16 cellular contexts compared by ENCODE assay signal in the genomic region with DNA sequence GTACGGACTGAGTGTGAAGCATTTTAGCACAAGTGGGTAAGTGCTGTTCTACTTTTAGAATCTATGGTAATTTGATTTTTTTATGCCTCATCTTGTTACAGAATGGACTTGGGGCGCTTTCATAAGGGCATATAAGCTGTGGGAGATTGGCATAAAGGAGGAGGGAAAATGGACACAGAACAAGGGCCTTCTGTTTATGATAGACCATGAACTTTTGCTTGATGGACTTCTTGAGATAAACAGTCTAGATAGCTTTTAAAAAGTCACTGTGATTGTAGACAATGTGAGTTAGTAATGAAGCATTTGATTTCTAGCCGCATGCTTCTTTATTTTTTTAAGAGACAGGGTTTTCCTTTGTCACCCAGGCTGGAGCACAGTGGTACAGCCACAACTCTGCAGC. TPM values are rescaled to one million over a fixed set of nuclear protein-coding genes. Genes with fewer than 3 reads are reported as not detected.
A peak's percentile ranks its signal among the peaks of the same experiment; 100 is the strongest.
DNase-seq lines count a peak whose midpoint lies in the region; ATAC-seq and TF ChIP-seq lines count a peak whose summit lies in the region.
"Had no signal": no experiment of that assay in that cellular context is flagged by ENCODE, and none has a peak within 500 bp of the region (broad histone marks: within the 10 kb centered on the region; RNA-seq: fewer than 3 reads in every experiment).

No MANE protein-coding gene starts in this region.

- ATAC-seq in central memory CD8-positive, alpha-beta T cell (replicated peaks; ENCODE audit: extremely low read depth, poor library complexity, severe bottlenecking) = no peak
- ATAC-seq in activated CD4-positive, CD25-positive, alpha-beta regulatory T cell treated with anti-CD3 and anti-CD28 coated beads, Interleukin-2, amount 50 U/mL, for 24 hours = no peak
- ATAC-seq: pancreas; stimulated activated memory B cell treated with anti-CD40 and anti-IgM and Interleukin-4, amounts not matched to agents 10 μg/mL and 1 μg/mL and 100 μg/mL, for 72 hours had no signal

- no peak for TF ChIP-seq CTCF in neural crest cell (conservative IDR thresholded peaks at IDR 0.05)

- H3K4me3 Mint-ChIP-seq in activated CD4-positive, alpha-beta T cell treated with anti-CD3 and anti-CD28 coated beads, Interleukin-2, amount 10 ng/mL, durations not matched to agents 7 days and 5 days = peak overlapping the region; percentile 15
- peak overlapping the region; percentile 38 for H3K4me3 Mint-ChIP-seq in central memory CD8-positive, alpha-beta T cell
- peak overlapping the region; percentile 80 for H3K4me3 Mint-ChIP-seq in neural crest cell
- H3K4me3 Mint-ChIP-seq: stimulated activated memory B cell treated with anti-CD40 and anti-IgM and Interleukin-4, amounts not matched to agents 10 μg/mL and 1 μg/mL and 100 μg/mL, for 72 hours had no signal

- H3K27me3 Mint-ChIP-seq in activated CD4-positive, alpha-beta T cell treated with anti-CD3 and anti-CD28 coated beads, Interleukin-2, amount 10 ng/mL, durations not matched to agents 7 days and 5 days = no peaks in the 10 kb centered on the region
- H3K27me3 Mint-ChIP-seq in central memory CD8-positive, alpha-beta T cell = no peaks in the 10 kb centered on the region
- H3K27me3 Mint-ChIP-seq in neural crest cell (ENCODE audit: low read depth) = no peaks in the 10 kb centered on the region
- H3K27me3 Mint-ChIP-seq: stimulated activated memory B cell treated with anti-CD40 and anti-IgM and Interleukin-4, amounts not matched to agents 10 μg/mL and 1 μg/mL and 100 μg/mL, for 72 hours had no signal

- no peak overlapping the region for H3K27ac Mint-ChIP-seq in activated CD4-positive, alpha-beta T cell treated with anti-CD3 and anti-CD28 coated beads, Interleukin-2, amount 10 ng/mL, durations not matched to agents 7 days and 5 days
- H3K27ac Mint-ChIP-seq in central memory CD8-positive, alpha-beta T cell (ENCODE audit: low read depth) = no peak overlapping the region
- H3K27ac Mint-ChIP-seq in neural crest cell (ENCODE audit: unreplicated experiment) = no peak overlapping the region
- H3K27ac Mint-ChIP-seq: stimulated activated memory B cell treated with anti-CD40 and anti-IgM and Interleukin-4, amounts not matched to agents 10 μg/mL and 1 μg/mL and 100 μg/mL, for 72 hours had no signal

- POLR2A ChIA-PET in activated CD4-positive, alpha-beta T cell treated with anti-CD3 and anti-CD28 coated beads, Interleukin-2, amount 10 ng/mL, durations not matched to agents 7 days and 5 days (lab: Charles Lee) = no interaction called here

- peaks cover 28% of the 10 kb centered on the region for H3K4me1 Mint-ChIP-seq in activated CD4-positive, alpha-beta T cell treated with anti-CD3 and anti-CD28 coated beads, Interleukin-2, amount 10 ng/mL, durations not matched to agents 7 days and 5 days
- peaks cover 11% of the 10 kb centered on the region for H3K4me1 Mint-ChIP-seq in central memory CD8-positive, alpha-beta T cell
- H3K4me1 Mint-ChIP-seq in neural crest cell = peaks cover 25% of the 10 kb centered on the region

- CTCF ChIA-PET in activated CD4-positive, alpha-beta T cell treated with anti-CD3 and anti-CD28 coated beads, Interleukin-2, amount 10 ng/mL, durations not matched to agents 7 days and 5 days (lab: Charles Lee) = interaction anchor here (1.3 to 1.8 kb wide), 4 partner anchors 12 to 58 kb away, joined by 4 to 6 read pairs (median 5); no protein-coding TSS in a partner anchor

- no peaks in the 10 kb centered on the region for H3K9me3 Mint-ChIP-seq in activated CD4-positive, alpha-beta T cell treated with anti-CD3 and anti-CD28 coated beads, Interleukin-2, amount 10 ng/mL, durations not matched to agents 7 days and 5 days
- H3K9me3 Mint-ChIP-seq in central memory CD8-positive, alpha-beta T cell = no peaks in the 10 kb centered on the region
- no peaks in the 10 kb centered on the region for H3K9me3 Mint-ChIP-seq in neural crest cell
- H3K9me3 Mint-ChIP-seq: stimulated activated memory B cell treated with anti-CD40 and anti-IgM and Interleukin-4, amounts not matched to agents 10 μg/mL and 1 μg/mL and 100 μg/mL, for 72 hours had no signal

- H3K36me3 Mint-ChIP-seq in activated CD4-positive, alpha-beta T cell treated with anti-CD3 and anti-CD28 coated beads, Interleukin-2, amount 10 ng/mL, durations not matched to agents 7 days and 5 days (ENCODE audit: low read depth) = no peaks in the 10 kb centered on the region
- H3K36me3 Mint-ChIP-seq in central memory CD8-positive, alpha-beta T cell (ENCODE audit: insufficient read depth) = peaks cover 5% of the 10 kb centered on the region
- no peaks in the 10 kb centered on the region for H3K36me3 Mint-ChIP-seq in neural crest cell (ENCODE audit: low read depth)

- DNase-seq in activated CD4-positive, alpha-beta T cell treated with anti-CD3 and anti-CD28 coated beads, Interleukin-2, amount 10 ng/mL, durations not matched to agents 7 days and 5 days = no peak
- DNase-seq in activated CD4-positive, alpha-beta T cell treated with anti-CD3 and anti-CD28 coated beads, Interleukin-2, amount 50 U/mL, for 1 hour = no peak
- DNase-seq in RPMI7951 (ENCODE audit: low read depth) = peak; percentile 25
- no peak for DNase-seq in central memory CD8-positive, alpha-beta T cell (ENCODE audit: low spot score in 2 of 2)
- no peak for DNase-seq in neural crest cell (ENCODE audit: low read depth, low spot score)
- no peak for DNase-seq in NCI-H748 (lab: John Stamatoyannopoulos, UW; ENCODE audit: unreplicated experiment)
- no peak for DNase-seq in NCI-H1048 (lab: John Stamatoyannopoulos, UW)
- DNase-seq: activated CD8-positive, alpha-beta memory T cell treated with anti-CD3 and anti-CD28 coated beads, Interleukin-2, amount 50 U/mL, for 48 hours; erythroblast; H7; MV-4-11; NCI-H69; pancreas; Peyer's patch had no signal

RNA-seq across cellular contexts. Expression of a gene that starts 2.0 kb away (rescaled TPM):
- 1 to 10 TPM; 6.6 to 9.1 TPM for total RNA-seq in activated CD4-positive, alpha-beta T cell treated with anti-CD3 and anti-CD28 coated beads, Interleukin-2, amount 10 ng/mL, durations not matched to agents 7 days and 5 days
- total RNA-seq in RPMI7951 (2014; rRNA removed; shearing (Covaris generic)) = 13.5 and 15.4 TPM in 2 replicates
- total RNA-seq in neural crest cell = 19.3 and 20.3 TPM in 2 replicates

RNA-seq across cellular contexts. Expression of a gene that starts 29.9 kb away (rescaled TPM):
- total RNA-seq in activated CD4-positive, alpha-beta T cell treated with anti-CD3 and anti-CD28 coated beads, Interleukin-2, amount 10 ng/mL, durations not matched to agents 7 days and 5 days = 10 to 100 TPM; 24.5 to 28.3 TPM
- 22.6 and 25.1 TPM in 2 replicates for total RNA-seq in RPMI7951 (2014; rRNA removed; shearing (Covaris generic))
- total RNA-seq in neural crest cell = 67.1 and 72.3 TPM in 2 replicates

RNA-seq across cellular contexts. Expression of a gene that starts 36.2 kb away (rescaled TPM):
- 10 to 100 TPM; 63.2 to 66.0 TPM for total RNA-seq in activated CD4-positive, alpha-beta T cell treated with anti-CD3 and anti-CD28 coated beads, Interleukin-2, amount 10 ng/mL, durations not matched to agents 7 days and 5 days
- 10.2 and 10.7 TPM in 2 replicates for total RNA-seq in RPMI7951 (2014; rRNA removed; shearing (Covaris generic))
- total RNA-seq in neural crest cell = 122 and 133 TPM in 2 replicates

RNA-seq across cellular contexts. Expression of a gene that starts 37.2 kb away (rescaled TPM):
- total RNA-seq in activated CD4-positive, alpha-beta T cell treated with anti-CD3 and anti-CD28 coated beads, Interleukin-2, amount 10 ng/mL, durations not matched to agents 7 days and 5 days = 10 to 100 TPM; 80.6 to 97.1 TPM
- total RNA-seq in RPMI7951 (2014; rRNA removed; shearing (Covaris generic)) = 63.6 and 83.4 TPM in 2 replicates
- total RNA-seq in neural crest cell = 142 and 160 TPM in 2 replicates

RNA-seq across cellular contexts. Expression of a gene that starts 49.6 kb away (rescaled TPM):
- total RNA-seq in activated CD4-positive, alpha-beta T cell treated with anti-CD3 and anti-CD28 coated beads, Interleukin-2, amount 10 ng/mL, durations not matched to agents 7 days and 5 days = 100 to 1,000 TPM; 292 to 321 TPM
- total RNA-seq in RPMI7951 (2014; rRNA removed; shearing (Covaris generic)) = 216 and 221 TPM in 2 replicates
- 420 and 426 TPM in 2 replicates for total RNA-seq in neural crest cell

Comparison
In these comparisons a context has a peak if more than half of its experiments do, and no peak if none do; other contexts are left out.
1. H3K4me3 Mint-ChIP-seq: peak in every context shown above with its lines; median percentile 80 in neural crest cell; 38 in central memory CD8-positive, alpha-beta T cell; 15 in activated CD4-positive, alpha-beta T cell treated with anti-CD3 and anti-CD28 coated beads, Interleukin-2, amount 10 ng/mL, durations not matched to agents 7 days and 5 days.